39 cellular contexts compared by ENCODE assay signal in genomic region chr17:45755050-45755449, GRCh38. TPM values are rescaled to one million over a fixed set of nuclear protein-coding genes. Genes with fewer than 3 reads are reported as not detected.
"Had no signal": no experiment of that assay in that cellular context is flagged by ENCODE, and none has a peak within 500 bp of the region (broad histone marks: within the 10 kb centered on the region; RNA-seq: fewer than 3 reads in every experiment).

No MANE protein-coding gene starts in this region.

- H3K4me3 Mint-ChIP-seq: activated CD4-positive, alpha-beta T cell treated with anti-CD3 and anti-CD28 coated beads for 36 hours; activated CD4-positive, alpha-beta T cell treated with anti-CD3 and anti-CD28 coated beads, Interleukin-2, amount 10 ng/mL, durations not matched to agents 7 days and 5 days; activated CD8-positive, alpha-beta T cell treated with anti-CD3 and anti-CD28 coated beads, Interleukin-2, amount 10 ng/mL, durations not matched to agents 7 days and 5 days; activated naive CD4-positive, alpha-beta T cell treated with anti-CD3 and anti-CD28 coated beads for 36 hours; activated T-cell treated with anti-CD3 and anti-CD28 coated beads, Interleukin-2, amount 50 U/mL, for 4 hours; activated T-helper 1 cell treated with anti-CD3 and anti-CD28 coated beads, Interleukin-12 subunit alpha, Interleukin-12 subunit beta, Interleukin-2, Interleukin-4 antibody, amounts not matched to agents 30 ng/mL and 10 ng/mL and 1 ng/mL, durations not matched to agents 14 hours and 24 hours and 36 hours; T-helper 1 cell treated with Interleukin-12 subunit alpha and Interleukin-12 subunit beta and Interleukin-4 antibody, amounts not matched to agents 30 μg/mL and 1 μg/mL, for 36 hours; T-helper 2 cell treated with Interferon-gamma antibody and Interleukin-4, amounts not matched to agents 5 μg/mL and 100 μg/mL, for 36 hours had no signal

- DNase-seq: activated CD4-positive, alpha-beta T cell treated with anti-CD3 and anti-CD28 coated beads for 36 hours; activated CD4-positive, alpha-beta T cell treated with anti-CD3 and anti-CD28 coated beads, Interleukin-2, amount 10 ng/mL, durations not matched to agents 7 days and 5 days; activated CD4-positive, alpha-beta T cell treated with anti-CD3 and anti-CD28 coated beads, Interleukin-2, amount 50 U/mL, for 48 hours; activated CD8-positive, alpha-beta T cell treated with anti-CD3 and anti-CD28 coated beads, Interleukin-2, amount 10 ng/mL, durations not matched to agents 7 days and 5 days; activated gamma-delta T cell treated with Interleukin-2 at 50 U/mL for 16 hours; activated naive CD4-positive, alpha-beta T cell treated with anti-CD3 and anti-CD28 coated beads for 36 hours; activated T-cell treated with anti-CD3 and anti-CD28 coated beads for 4 hours; activated T-cell treated with anti-CD3 and anti-CD28 coated beads, Interleukin-2, amount 50 U/mL, for 4 hours; adrenal gland; body of pancreas; caudate nucleus; cerebellar nuclear complex; Kasumi-1; KG1; MG63; NCI-H1048; NCI-H1105 treated with DMSO at 0.1 percent for 48 hours; NCI-H1436; NCI-H187 treated with DMSO at 0.1 percent for 48 hours; NCI-H2081; NCI-H2171 treated with DMSO at 0.1 percent for 48 hours; NCI-H2227 treated with DMSO at 0.1 percent for 48 hours; NCI-H446 treated with DMSO at 0.1 percent for 48 hours; NCI-H524; NCI-H69; NK-92 treated with Interleukin-12 subunit alpha and Interleukin-12 subunit beta, amount 100 ng/mL, for 24 hours; PC-3; Peyer's patch; RPMI8226; SHP77 treated with DMSO at 0.1 percent for 48 hours; SK-N-SH had no signal

- H3K4me3 ChIP-seq: adrenal gland, body of pancreas, breast epithelium, MG63, Peyer's patch, SJSA1 had no signal

- H3K27me3 ChIP-seq: body of pancreas, Peyer's patch had no signal

- H3K27ac Mint-ChIP-seq: activated CD4-positive, alpha-beta T cell treated with anti-CD3 and anti-CD28 coated beads for 36 hours; activated CD4-positive, alpha-beta T cell treated with anti-CD3 and anti-CD28 coated beads, Interleukin-2, amount 10 ng/mL, durations not matched to agents 7 days and 5 days; activated CD8-positive, alpha-beta T cell treated with anti-CD3 and anti-CD28 coated beads, Interleukin-2, amount 10 ng/mL, durations not matched to agents 7 days and 5 days; activated naive CD4-positive, alpha-beta T cell treated with anti-CD3 and anti-CD28 coated beads for 36 hours; activated naive CD4-positive, alpha-beta T cell treated with anti-CD3 and anti-CD28 coated beads, Interleukin-2, amount 50 U/mL, for 72 hours; activated T-helper 1 cell treated with anti-CD3 and anti-CD28 coated beads, Interleukin-12 subunit alpha, Interleukin-12 subunit beta, Interleukin-2, Interleukin-4 antibody, amounts not matched to agents 30 ng/mL and 10 ng/mL and 1 ng/mL, durations not matched to agents 14 hours and 24 hours and 36 hours; T-helper 1 cell treated with Interleukin-12 subunit alpha and Interleukin-12 subunit beta and Interleukin-4 antibody, amounts not matched to agents 30 μg/mL and 1 μg/mL, for 36 hours; T-helper 2 cell treated with Interferon-gamma antibody and Interleukin-4, amounts not matched to agents 5 μg/mL and 100 μg/mL, for 36 hours had no signal

- ATAC-seq: activated CD4-positive, alpha-beta T cell treated with anti-CD3 and anti-CD28 coated beads for 36 hours; activated CD8-positive, alpha-beta T cell treated with anti-CD3 and anti-CD28 coated beads, Interleukin-2, amount 10 ng/mL, durations not matched to agents 7 days and 5 days; activated naive CD4-positive, alpha-beta T cell treated with anti-CD3 and anti-CD28 coated beads, Interleukin-2, amount 50 U/mL, for 72 hours; activated T-cell treated with anti-CD3 and anti-CD28 coated beads, Interleukin-2, amount 50 U/mL, for 4 hours; body of pancreas; PC-3 had no signal

- FAIRE-seq: astrocyte, TTC549 had no signal

- H3K4me2 ChIP-seq: SK-N-SH had no signal

- H3K36me3 Mint-ChIP-seq: activated naive CD4-positive, alpha-beta T cell treated with anti-CD3 and anti-CD28 coated beads, Interleukin-2, amount 50 U/mL, for 72 hours had no signal

- H3K9me3 Mint-ChIP-seq: activated CD4-positive, alpha-beta T cell treated with anti-CD3 and anti-CD28 coated beads, Interleukin-2, amount 10 ng/mL, durations not matched to agents 7 days and 5 days; activated naive CD4-positive, alpha-beta T cell treated with anti-CD3 and anti-CD28 coated beads for 36 hours; activated naive CD4-positive, alpha-beta T cell treated with anti-CD3 and anti-CD28 coated beads, Interleukin-2, amount 50 U/mL, for 72 hours; activated T-cell treated with anti-CD3 and anti-CD28 coated beads, Interleukin-2, amount 50 U/mL, for 4 hours; activated T-helper 1 cell treated with anti-CD3 and anti-CD28 coated beads, Interleukin-12 subunit alpha, Interleukin-12 subunit beta, Interleukin-2, Interleukin-4 antibody, amounts not matched to agents 30 ng/mL and 10 ng/mL and 1 ng/mL, durations not matched to agents 14 hours and 24 hours and 36 hours; T-helper 1 cell treated with Interleukin-12 subunit alpha and Interleukin-12 subunit beta and Interleukin-4 antibody, amounts not matched to agents 30 μg/mL and 1 μg/mL, for 36 hours; T-helper 2 cell treated with Interferon-gamma antibody and Interleukin-4, amounts not matched to agents 5 μg/mL and 100 μg/mL, for 36 hours had no signal

- H3K9me3 ChIP-seq: adrenal gland, body of pancreas, breast epithelium, MG63, Peyer's patch, SJSA1, SK-N-SH had no signal

- H3K27ac ChIP-seq: adrenal gland, body of pancreas, breast epithelium, Peyer's patch, SJSA1 had no signal

- H3K4me1 Mint-ChIP-seq: activated CD4-positive, alpha-beta T cell treated with anti-CD3 and anti-CD28 coated beads for 36 hours; activated CD4-positive, alpha-beta T cell treated with anti-CD3 and anti-CD28 coated beads, Interleukin-2, amount 10 ng/mL, durations not matched to agents 7 days and 5 days had no signal

- H3K9ac ChIP-seq: SK-N-SH had no signal

- H3K36me3 ChIP-seq: adrenal gland, breast epithelium, MG63, Peyer's patch, SJSA1 had no signal

- H3K4me1 ChIP-seq: adrenal gland, breast epithelium, Peyer's patch, SJSA1 had no signal

RNA-seq across cellular contexts. Expression of gene CRHR1, which starts 29.1 kb away (rescaled TPM):
- total RNA-seq: activated CD4-positive, alpha-beta T cell treated with anti-CD3 and anti-CD28 coated beads for 36 hours; activated CD4-positive, alpha-beta T cell treated with anti-CD3 and anti-CD28 coated beads, Interleukin-2, amount 10 ng/mL, durations not matched to agents 7 days and 5 days; activated CD8-positive, alpha-beta T cell treated with anti-CD3 and anti-CD28 coated beads, Interleukin-2, amount 10 ng/mL, durations not matched to agents 7 days and 5 days; activated naive CD4-positive, alpha-beta T cell treated with anti-CD3 and anti-CD28 coated beads for 36 hours; activated T-cell treated with anti-CD3 and anti-CD28 coated beads, Interleukin-2, amount 50 U/mL, for 4 hours; activated T-helper 1 cell treated with anti-CD3 and anti-CD28 coated beads, Interleukin-12 subunit alpha, Interleukin-12 subunit beta, Interleukin-2, Interleukin-4 antibody, amounts not matched to agents 30 ng/mL and 10 ng/mL and 1 ng/mL, durations not matched to agents 14 hours and 24 hours and 36 hours; body of pancreas; PC-3; SJSA1 had no signal
- polyA plus RNA-seq: adrenal gland had no signal
